ENCODE assay signal across 29 cellular contexts in genomic region chr5:16033196-16033925, GRCh38.
"Had no signal": no experiment of that assay in that cellular context is flagged by ENCODE, and none has a peak within 500 bp of the region (broad histone marks: within the 10 kb centered on the region; RNA-seq: fewer than 3 reads in every experiment).

No MANE protein-coding gene starts in this region.

- H3K9me3 ChIP-seq: adrenal gland, body of pancreas, esophagus squamous epithelium, gastroesophageal sphincter had no signal

- H3K27me3 ChIP-seq: adrenal gland, body of pancreas, esophagus squamous epithelium, gastroesophageal sphincter had no signal

- ATAC-seq: activated CD4-positive, CD25-positive, alpha-beta regulatory T cell treated with anti-CD3 and anti-CD28 coated beads, Interleukin-2, amount 50 U/mL, for 24 hours; activated CD8-positive, alpha-beta T cell treated with anti-CD3 and anti-CD28 coated beads for 36 hours; activated naive CD8-positive, alpha-beta T cell treated with anti-CD3 and anti-CD28 coated beads, Interleukin-2, amount 50 U/mL, for 24 hours; activated T-cell treated with anti-CD3 and anti-CD28 coated beads, Interleukin-2, amount 50 U/mL, for 4 hours; activated T-helper 17 cell treated with anti-CD3 and anti-CD28 coated beads, Interleukin-2, amount 50 U/mL, for 72 hours; body of pancreas; effector memory CD8-positive, alpha-beta T cell; gastroesophageal sphincter had no signal

- DNase-seq: activated B cell treated with CpG ODN at 0.5 μM for 24 hours; activated CD4-positive, alpha-beta T cell treated with anti-CD3 and anti-CD28 coated beads for 48 hours; activated CD4-positive, alpha-beta T cell treated with anti-CD3 and anti-CD28 coated beads, Interleukin-2, amount 50 U/mL, for 1 hour; activated CD4-positive, alpha-beta T cell treated with anti-CD3 and anti-CD28 coated beads, Interleukin-2, amount 50 U/mL, for 48 hours; activated CD8-positive, alpha-beta memory T cell treated with anti-CD3 and anti-CD28 coated beads for 24 hours; activated CD8-positive, alpha-beta T cell treated with anti-CD3 and anti-CD28 coated beads for 36 hours; activated effector memory CD4-positive, alpha-beta T cell treated with anti-CD3 and anti-CD28 coated beads, Interleukin-2, amount 50 U/mL, for 16 hours; activated naive CD4-positive, alpha-beta T cell treated with anti-CD3 and anti-CD28 coated beads for 36 hours; activated naive CD8-positive, alpha-beta T cell treated with anti-CD3 and anti-CD28 coated beads for 36 hours; activated naive CD8-positive, alpha-beta T cell treated with anti-CD3 and anti-CD28 coated beads, Interleukin-2, amount 50 U/mL, for 24 hours; activated T-cell treated with anti-CD3 and anti-CD28 coated beads, Interleukin-2, amount 50 U/mL, for 4 hours; adrenal gland; amygdala; aorta; body of pancreas; caudate nucleus; cortex of kidney; dermis blood vessel endothelial cell; effector CD4-positive, alpha-beta T cell; effector memory CD8-positive, alpha-beta T cell; esophagus squamous epithelium; foreskin melanocyte; hippocampal formation; T1000; WERI-Rb-1 had no signal

- H3K4me3 ChIP-seq: adrenal gland, body of pancreas, esophagus squamous epithelium, gastroesophageal sphincter had no signal

- H3K36me3 ChIP-seq: adrenal gland, esophagus squamous epithelium, gastroesophageal sphincter, WERI-Rb-1 had no signal

- H3K4me1 ChIP-seq: adrenal gland, body of pancreas, esophagus squamous epithelium, gastroesophageal sphincter had no signal

- H3K27ac ChIP-seq: adrenal gland, body of pancreas, epithelial cell of prostate, esophagus squamous epithelium, gastroesophageal sphincter, WERI-Rb-1 had no signal
